Comparison of ENCODE assay signal across 28 cellular contexts in genomic region chr13:23235994-23236393, GRCh38. TPM values are rescaled to one million over a fixed set of nuclear protein-coding genes. Genes with fewer than 3 reads are reported as not detected.
"Had no signal": no experiment of that assay in that cellular context is flagged by ENCODE, and none has a peak within 500 bp of the region (broad histone marks: within the 10 kb centered on the region; RNA-seq: fewer than 3 reads in every experiment).

No MANE protein-coding gene starts in this region.

- H3K79me2 ChIP-seq: parathyroid adenoma had no signal

- H3K27me3 ChIP-seq: neutrophil, ovary, right lobe of liver, sigmoid colon, thyroid gland, tibial nerve, upper lobe of left lung, vagina had no signal

- H3K27ac ChIP-seq: neutrophil, ovary, parathyroid adenoma, psoas muscle, right lobe of liver, sigmoid colon, stomach, thoracic aorta, thyroid gland, tibial nerve, upper lobe of left lung, vagina had no signal

- H3K4me1 ChIP-seq: parathyroid adenoma, psoas muscle, right lobe of liver, sigmoid colon, stomach, thyroid gland, tibial nerve, upper lobe of left lung, vagina had no signal

- ATAC-seq: natural killer cell treated with Interleukin-12 subunit alpha and Interleukin-12 subunit beta and Interleukin-15 and Interleukin-18, amount 100 ng/mL, for 72 hours; psoas muscle; right cardiac atrium; right lobe of liver; stimulated activated effector memory CD8-positive, alpha-beta T cell treated with anti-CD3 and anti-CD28 coated beads, Interleukin-12 subunit alpha, Interleukin-12 subunit beta, amount 100 ng/mL, for 72 hours; stimulated activated naive B cell treated with anti-CD40 and anti-IgM and Interleukin-4, amounts not matched to agents 10 μg/mL and 1 μg/mL and 100 μg/mL, for 72 hours had no signal

- H3K36me3 ChIP-seq: neutrophil, ovary, right lobe of liver, sigmoid colon, stomach, thoracic aorta, thyroid gland, tibial nerve, upper lobe of left lung, vagina had no signal

- H2AFZ ChIP-seq: parathyroid adenoma had no signal

- H3K9me3 ChIP-seq: neutrophil, ovary, psoas muscle, right lobe of liver, sigmoid colon, stomach, thoracic aorta, thyroid gland, tibial nerve, upper lobe of left lung, vagina had no signal

- H3K4me3 ChIP-seq: ovary, psoas muscle, right lobe of liver, sigmoid colon, stomach, thoracic aorta, thyroid gland, tibial nerve, upper lobe of left lung, vagina had no signal

- DNase-seq: nephron progenitor cell; nucleus accumbens; ovary; posterior cingulate gyrus; psoas muscle; right cardiac atrium; right lobe of liver; sigmoid colon; small intestine; stimulated activated CD4-positive, alpha-beta T cell treated with anti-CD3 and anti-CD28 coated beads, Interleukin-15, amount 100 ng/mL, for 24 hours; stimulated activated CD4-positive, alpha-beta T cell treated with anti-CD3 and anti-CD28 coated beads, Interleukin-2, amount 100 ng/mL, for 24 hours; stimulated activated CD4-positive, alpha-beta T cell treated with anti-CD3 and anti-CD28 coated beads, Interleukin-2, amount 100 ng/mL, for 48 hours; stimulated activated CD4-positive, alpha-beta T cell treated with anti-CD3 and anti-CD28 coated beads, Interleukin-4, amount 100 ng/mL, for 24 hours; stimulated activated naive B cell treated with anti-CD40 and anti-IgM and Interleukin-4, amounts not matched to agents 10 μg/mL and 1 μg/mL and 100 μg/mL, for 72 hours; stimulated activated naive CD4-positive, alpha-beta T cell treated with Interleukin-2 at 50 U/mL for 16 hours; stomach; thyroid gland; trophoblast cell; upper lobe of left lung had no signal

RNA-seq across cellular contexts. Expression of gene SGCG, which starts 55.2 kb away (rescaled TPM):
- total RNA-seq: natural killer cell treated with Interleukin-12 subunit alpha and Interleukin-12 subunit beta and Interleukin-15 and Interleukin-18, amount 100 ng/mL, for 72 hours; neural crest cell; progenitor cell of endocrine pancreas; right lobe of liver; vagina had no signal
